Comparison of ENCODE assay signal across 16 cellular contexts in the genomic region with DNA sequence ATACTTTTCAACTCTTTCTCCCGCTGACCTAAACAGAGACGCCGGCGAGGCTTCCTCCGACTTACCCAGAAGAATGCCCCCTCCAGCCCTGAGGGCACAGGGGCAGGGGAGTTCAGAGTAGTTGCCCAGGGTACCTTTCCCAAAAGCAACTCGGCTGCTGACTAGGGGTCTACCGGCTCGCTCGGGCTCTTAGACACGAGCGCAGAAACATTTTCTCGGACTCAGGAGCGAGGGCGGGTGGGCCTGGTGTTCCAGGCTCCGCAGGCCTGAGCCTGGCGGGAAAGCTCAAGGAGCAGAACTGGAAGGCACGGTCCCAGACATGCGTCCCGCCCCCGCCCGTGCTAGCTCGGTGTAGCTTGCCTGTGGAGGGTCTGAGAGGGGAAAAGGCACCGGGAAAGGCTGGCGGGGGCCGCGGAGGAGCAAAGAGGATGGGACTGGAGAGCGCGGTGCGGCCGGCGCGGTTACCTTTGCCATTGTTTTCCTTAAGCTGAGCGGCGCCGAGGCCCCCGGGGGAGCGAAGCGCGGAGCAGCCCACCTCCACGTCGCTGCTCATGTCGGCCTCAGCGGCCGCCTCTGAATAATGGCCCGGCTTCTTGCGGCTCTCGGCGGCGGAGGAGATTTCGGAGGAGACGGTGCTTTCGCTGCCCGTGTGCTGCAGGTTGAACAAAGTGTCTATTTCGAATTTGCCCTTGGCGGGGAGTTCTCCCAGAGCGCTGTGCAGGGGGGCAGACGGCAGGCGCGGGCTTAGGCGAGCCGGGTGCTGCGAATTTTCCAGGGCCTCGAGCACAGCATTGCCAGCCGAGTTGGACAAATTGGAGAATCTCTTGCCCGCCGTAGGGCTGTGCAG. TPM values are rescaled to one million over a fixed set of nuclear protein-coding genes. Genes with fewer than 3 reads are reported as not detected.
DNase-seq lines count a peak whose midpoint lies in the region; ATAC-seq and TF ChIP-seq lines count a peak whose summit lies in the region.
"Had no signal": no experiment of that assay in that cellular context is flagged by ENCODE, and none has a peak within 500 bp of the region (broad histone marks: within the 10 kb centered on the region; RNA-seq: fewer than 3 reads in every experiment).

No MANE protein-coding gene starts in this region.

- H3K27ac ChIP-seq in SK-N-MC = 0 out of 2 replicates have a peak overlapping the region, but pooled peaks have one; percentile 28
- H3K27ac ChIP-seq: esophagus muscularis mucosa, parathyroid adenoma had no signal

- peak overlapping the region; percentile 73 for H3K9ac ChIP-seq in SK-N-MC (ENCODE audit: insufficient read length)
- H3K9ac ChIP-seq: parathyroid adenoma had no signal

- H3K27me3 Mint-ChIP-seq in activated CD8-positive, alpha-beta memory T cell treated with anti-CD3 and anti-CD28 coated beads, Interleukin-2, amount 10 ng/mL, durations not matched to agents 7 days and 5 days = peaks cover 91% of the 10 kb centered on the region
- H3K27me3 Mint-ChIP-seq in glutamatergic neuron (ENCODE audit: unreplicated experiment) = peaks cover 53% of the 10 kb centered on the region

- no peak overlapping the region for H3K4me3 Mint-ChIP-seq in activated CD8-positive, alpha-beta memory T cell treated with anti-CD3 and anti-CD28 coated beads, Interleukin-2, amount 10 ng/mL, durations not matched to agents 7 days and 5 days
- peak overlapping the region; percentile 69 for H3K4me3 Mint-ChIP-seq in glutamatergic neuron (ENCODE audit: unreplicated experiment)

- H3K36me3 ChIP-seq in SK-N-MC (ENCODE audit: insufficient read depth, low read length) = peaks cover 11% of the 10 kb centered on the region; the same call in 1 of the 2 replicates
- H3K36me3 ChIP-seq: esophagus muscularis mucosa had no signal

- H3K9me3 Mint-ChIP-seq in activated CD8-positive, alpha-beta memory T cell treated with anti-CD3 and anti-CD28 coated beads, Interleukin-2, amount 10 ng/mL, durations not matched to agents 7 days and 5 days (ENCODE audit: low read depth) = no peaks in the 10 kb centered on the region
- H3K9me3 Mint-ChIP-seq in glutamatergic neuron (ENCODE audit: unreplicated experiment) = peaks cover 27% of the 10 kb centered on the region

- no peak for DNase-seq in activated CD8-positive, alpha-beta memory T cell treated with anti-CD3 and anti-CD28 coated beads, Interleukin-2, amount 10 ng/mL, durations not matched to agents 7 days and 5 days
- no peak for DNase-seq in activated CD8-positive, alpha-beta memory T cell treated with anti-CD3 and anti-CD28 coated beads, Interleukin-2, amount 50 U/mL, for 4 hours
- DNase-seq in SK-N-MC (ENCODE audit: low read depth, low spot score) = no peak
- DNase-seq in glutamatergic neuron = no peak
- DNase-seq in retina = peak; percentile 77
- DNase-seq in NCI-H1436 (lab: John Stamatoyannopoulos, UW) = no peak
- no peak for DNase-seq in pons (ENCODE audit: low spot score)
- DNase-seq: activated CD4-positive, CD25-positive, alpha-beta regulatory T cell treated with anti-CD3 and anti-CD28 coated beads, Interleukin-2, amount 50 U/mL, for 72 hours; hippocampal formation; NCI-H1417 had no signal

- CTCF ChIA-PET in activated CD8-positive, alpha-beta memory T cell treated with anti-CD3 and anti-CD28 coated beads, Interleukin-2, amount 10 ng/mL, durations not matched to agents 7 days and 5 days (lab: Charles Lee) = no interaction called here

- TF ChIP-seq CTCF in glutamatergic neuron (IDR thresholded peaks at IDR 0.05; ENCODE audit: partially characterized antibody, unreplicated experiment) = no peak

- H3K9me3 ChIP-seq in SK-N-MC (ENCODE audit: low read depth, low read length) = no peaks in the 10 kb centered on the region

- H3K27ac Mint-ChIP-seq in activated CD8-positive, alpha-beta memory T cell treated with anti-CD3 and anti-CD28 coated beads, Interleukin-2, amount 10 ng/mL, durations not matched to agents 7 days and 5 days = peak overlapping the region; percentile 47
- no peak overlapping the region for H3K27ac Mint-ChIP-seq in glutamatergic neuron (ENCODE audit: unreplicated experiment)

- H3K4me3 ChIP-seq in SK-N-MC = peak overlapping the region; percentile 83

- no peak for ATAC-seq in activated CD8-positive, alpha-beta memory T cell treated with anti-CD3 and anti-CD28 coated beads, Interleukin-2, amount 10 ng/mL, durations not matched to agents 7 days and 5 days
- no peak for ATAC-seq in GM18498 (IDR thresholded peaks at IDR 0.05; ENCODE audit: unreplicated experiment)
- ATAC-seq: Right ventricle myocardium inferior had no signal

- H3K4me1 Mint-ChIP-seq in activated CD8-positive, alpha-beta memory T cell treated with anti-CD3 and anti-CD28 coated beads, Interleukin-2, amount 10 ng/mL, durations not matched to agents 7 days and 5 days = peaks cover 10% of the 10 kb centered on the region
- peaks cover 19% of the 10 kb centered on the region for H3K4me1 Mint-ChIP-seq in glutamatergic neuron (ENCODE audit: low read depth, unreplicated experiment)

- peaks cover 5% of the 10 kb centered on the region for H3K36me3 Mint-ChIP-seq in activated CD8-positive, alpha-beta memory T cell treated with anti-CD3 and anti-CD28 coated beads, Interleukin-2, amount 10 ng/mL, durations not matched to agents 7 days and 5 days
- no peaks in the 10 kb centered on the region for H3K36me3 Mint-ChIP-seq in glutamatergic neuron (ENCODE audit: unreplicated experiment)

RNA-seq across cellular contexts. Expression of gene EVX2, which starts 0.7 kb away (rescaled TPM):
- not detected for total RNA-seq in activated CD8-positive, alpha-beta memory T cell treated with anti-CD3 and anti-CD28 coated beads, Interleukin-2, amount 10 ng/mL, durations not matched to agents 7 days and 5 days
- total RNA-seq in glutamatergic neuron (ENCODE audit: unreplicated experiment) = 0.76 TPM
- total RNA-seq: lower leg skin, Right ventricle myocardium inferior had no signal

RNA-seq across cellular contexts. Expression of gene HOXD13, which starts 9.4 kb away (rescaled TPM):
- total RNA-seq in activated CD8-positive, alpha-beta memory T cell treated with anti-CD3 and anti-CD28 coated beads, Interleukin-2, amount 10 ng/mL, durations not matched to agents 7 days and 5 days = not detected
- total RNA-seq in glutamatergic neuron (ENCODE audit: unreplicated experiment) = 0.17 TPM
- total RNA-seq: cerebellum, esophagus muscularis mucosa, Right ventricle myocardium inferior had no signal

RNA-seq across cellular contexts. Expression of gene HOXD12, which starts 16.5 kb away (rescaled TPM):
- total RNA-seq in activated CD8-positive, alpha-beta memory T cell treated with anti-CD3 and anti-CD28 coated beads, Interleukin-2, amount 10 ng/mL, durations not matched to agents 7 days and 5 days = not detected
- total RNA-seq in glutamatergic neuron (ENCODE audit: unreplicated experiment) = not detected
- total RNA-seq: cerebellum, esophagus muscularis mucosa, Right ventricle myocardium inferior had no signal

RNA-seq across cellular contexts. Expression of gene HOXD11, which starts 24.0 kb away (rescaled TPM):
- total RNA-seq in activated CD8-positive, alpha-beta memory T cell treated with anti-CD3 and anti-CD28 coated beads, Interleukin-2, amount 10 ng/mL, durations not matched to agents 7 days and 5 days = not detected
- not detected for total RNA-seq in glutamatergic neuron (ENCODE audit: unreplicated experiment)
- total RNA-seq: cerebellum, esophagus muscularis mucosa, Right ventricle myocardium inferior had no signal

RNA-seq across cellular contexts. Expression of gene HOXD10, which starts 33.5 kb away (rescaled TPM):
- total RNA-seq in activated CD8-positive, alpha-beta memory T cell treated with anti-CD3 and anti-CD28 coated beads, Interleukin-2, amount 10 ng/mL, durations not matched to agents 7 days and 5 days = not detected
- total RNA-seq in glutamatergic neuron (ENCODE audit: unreplicated experiment) = not detected
- total RNA-seq: cerebellum, Right ventricle myocardium inferior had no signal
